Comparison of ENCODE assay signal across 8 cellular contexts in the genomic region with DNA sequence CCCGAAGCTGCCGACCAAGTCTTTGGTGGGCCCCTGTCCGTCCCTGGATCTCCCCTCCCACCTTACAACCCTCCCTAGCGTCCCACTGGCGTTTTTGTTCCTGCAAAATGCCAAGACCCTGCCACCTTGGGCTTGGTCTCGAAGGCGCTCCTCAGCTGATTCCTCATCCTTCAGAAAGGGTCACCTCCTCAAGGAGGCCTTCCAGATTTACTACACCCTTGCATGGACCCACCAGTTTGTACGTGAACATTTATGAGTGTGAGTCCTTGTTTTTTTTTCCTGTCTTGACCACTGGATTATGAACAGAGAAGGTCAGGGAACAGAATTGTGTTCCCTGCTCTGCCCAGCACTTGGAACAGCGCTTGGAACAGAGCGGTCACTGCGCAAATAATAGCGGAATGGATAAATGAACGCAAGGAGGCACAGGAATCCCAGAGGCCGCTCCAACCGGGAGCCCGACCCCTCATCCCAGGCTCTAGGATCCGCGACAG. TPM values are rescaled to one million over a fixed set of nuclear protein-coding genes. Genes with fewer than 3 reads are reported as not detected.
DNase-seq lines count a peak whose midpoint lies in the region; ATAC-seq and TF ChIP-seq lines count a peak whose summit lies in the region.

No MANE protein-coding gene starts in this region.

- H3K79me2 ChIP-seq in SK-N-SH (ENCODE audit: insufficient read depth): peaks cover 19% of the 10 kb centered on the region; the same call in 1 of the 2 replicates

- intact Hi-C loops in sigmoid colon (cut with DNase I): no loop called here

- WGBS in SK-N-SH (ENCODE audit: low lambda C conversion rate): 32% methylated on average over 13 of the region's 18 CpGs
- 30 to 39% methylated on average over 18 of the region's 18 CpGs for WGBS in sigmoid colon, 2 donors

- H3K27me3 ChIP-seq in SK-N-SH (ENCODE audit: insufficient read depth) (no peaks in the 10 kb centered on the region), sigmoid colon (peaks cover 35 to 52% (median 45%) of the 10 kb centered on the region in 3 donors)

- no peaks in the 10 kb centered on the region for H3K9me2 ChIP-seq in SK-N-SH

- 0 out of 2 replicates have a peak overlapping the region, but pooled peaks have one; percentile 81 for H2AFZ ChIP-seq in SK-N-SH (ENCODE audit: low read depth)

- ATAC-seq in GM18873 (IDR thresholded peaks at IDR 0.05; ENCODE audit: low FRiP score, unreplicated experiment): no peak
- ATAC-seq in GM21515 (IDR thresholded peaks at IDR 0.05; ENCODE audit: unreplicated experiment): no peak

- TF ChIP-seq EP300 in SK-N-SH (IDR thresholded peaks at IDR 0.05; ENCODE audit: borderline replicate concordance in 1 of 2, low read depth in 1 of 2, low read length in 1 of 2): no peak
- TF ChIP-seq EP300 in sigmoid colon (IDR thresholded peaks at IDR 0.05): no peak

- H4K20me1 ChIP-seq in SK-N-SH (ENCODE audit: insufficient read depth): no peaks in the 10 kb centered on the region

- H3K9me3 ChIP-seq in SK-N-SH (no peaks in the 10 kb centered on the region), sigmoid colon (no peaks in the 10 kb centered on the region)

- H3K4me1 ChIP-seq in SK-N-SH (ENCODE audit: control insufficient read depth in 1 of 2, insufficient read depth in 2 of 2, low read depth in 1 of 2, low read length in 1 of 2): peaks cover 8 to 20% of the 10 kb centered on the region in 2 experiments; a peak in 2 of 4 replicates
- peaks cover 0 to 31% (median 26%) of the 10 kb centered on the region in 4 donors for H3K4me1 ChIP-seq in sigmoid colon

- no peak for TF ChIP-seq RAD21 in SK-N-SH (IDR thresholded peaks at IDR 0.05; ENCODE audit: low read length)

- no peak for DNase-seq in SK-N-SH
- no peak for DNase-seq in fibroblast of pulmonary artery (ENCODE audit: low read depth)
- no peak for DNase-seq in sigmoid colon
- no peak for DNase-seq in Kasumi-1 (lab: John Stamatoyannopoulos, UW)
- no peak for DNase-seq in foreskin melanocyte

- CTCF ChIA-PET in SK-N-SH (lab: Yijun Ruan, JAX): interaction anchor here (0.6 to 3.3 kb wide), 10 partner anchors 11 to 158 kb away, joined by 3 to 19 read pairs (median 3); partner anchors contain the start of genes RPS2 and TBL3

- POLR2A ChIA-PET in SK-N-SH (lab: Yijun Ruan, JAX): interaction anchor here (0.7 to 1.7 kb wide), 2 partner anchors 18 to 199 kb away, joined by 3 to 9 read pairs; partner anchors contain the start of gene RPS2

- H3K4me3 ChIP-seq in GM08714 (ENCODE audit: low read length): peak overlapping the region; percentile 88; the same call in 1 of the 2 replicates
- H3K4me3 ChIP-seq in SK-N-SH (ENCODE audit: low read depth in 2 of 2, low read length in 1 of 2): peak overlapping the region; percentile 77 to 80
- H3K4me3 ChIP-seq in fibroblast of pulmonary artery (replicated peaks; ENCODE audit: low read depth, low read length): peak overlapping the region; percentile 51
- peak overlapping the region; percentile 49 to 95 (median 80) for H3K4me3 ChIP-seq in sigmoid colon

- H3K27ac ChIP-seq in SK-N-SH (ENCODE audit: low read depth in 2 of 2, low read length in 1 of 2) (peak overlapping the region in 1 of 2 experiments; percentile 95; a peak in 3 of 4 replicates), sigmoid colon (peak overlapping the region; percentile 76 to 83 (median 81))

- no peak for TF ChIP-seq CTCF in SK-N-SH (IDR thresholded peaks at IDR 0.05)
- TF ChIP-seq CTCF in fibroblast of pulmonary artery (IDR thresholded peaks at IDR 0.05; ENCODE audit: low read length, missing control alignments): no peak
- no peak for TF ChIP-seq CTCF in sigmoid colon (IDR thresholded peaks at IDR 0.05)

- H3K9ac ChIP-seq in SK-N-SH: peak overlapping the region; percentile 67; the same call in 1 of the 2 replicates

- peaks cover 15% of the 10 kb centered on the region for H3F3A ChIP-seq in SK-N-SH (replicated peaks; ENCODE audit: insufficient read depth)

- H3K4me2 ChIP-seq in SK-N-SH: peak overlapping the region; percentile 99

- no peak for TF ChIP-seq POLR2A in sigmoid colon (IDR thresholded peaks at IDR 0.05)

- H3K36me3 ChIP-seq in SK-N-SH (replicated peaks in 1 of 2; ENCODE audit: control insufficient read depth in 1 of 2, insufficient read depth in 2 of 2, low read length in 1 of 2) (peaks cover 5 to 21% of the 10 kb centered on the region in 2 experiments), sigmoid colon (peaks cover 13 to 27% (median 15%) of the 10 kb centered on the region in 4 donors)

TF ChIP-seq in SK-N-SH, 30 proteins besides CTCF, POLR2A, EP300 and RAD21:
- TF ChIP-seq RFX5 (IDR thresholded peaks at IDR 0.05; ENCODE audit: low read length): no peak
- no peak for TF ChIP-seq EZH2phosphoT487 (IDR thresholded peaks at IDR 0.05; ENCODE audit: borderline replicate concordance, low read depth)
- peak; percentile 3; the same call in 1 of the 2 replicates for TF ChIP-seq PBX3 (IDR thresholded peaks at IDR 0.05)

RNA-seq across cellular contexts. Expression of gene GFER, which starts 0.9 kb away (rescaled TPM):
- 13.3 and 20.4 TPM in 2 replicates for polyA plus RNA-seq in SK-N-SH (2012; rRNA removed)
- 12.2 and 13.2 TPM in 2 replicates for polyA plus RNA-seq in SK-N-SH (2012; cell fraction: cytosol; rRNA removed)
- polyA plus RNA-seq in SK-N-SH (2012; cell fraction: nucleus; rRNA removed): 20.2 and 20.6 TPM in 2 replicates
- 10 to 100 TPM; 17.5 to 23.8 (median 21.2) TPM for total RNA-seq in sigmoid colon
- 100 to 1,000 TPM in 1 of 3 donors, 10 to 100 TPM in 2; 67.3 to 125 (median 82.9) TPM for polyA plus RNA-seq in sigmoid colon

RNA-seq across cellular contexts. Expression of gene NOXO1, which starts 1.8 kb away (rescaled TPM):
- polyA plus RNA-seq in SK-N-SH (2012; rRNA removed) (0.19 and 0.21 TPM in 2 replicates), sigmoid colon (10 to 100 TPM; 13.8 to 47.3 (median 15.0) TPM)
- 0.05 TPM in 1 of 2 replicates, not detected in the other for polyA plus RNA-seq in SK-N-SH (2012; cell fraction: cytosol; rRNA removed)
- 1.6 and 1.8 TPM in 2 replicates for polyA plus RNA-seq in SK-N-SH (2012; cell fraction: nucleus; rRNA removed)
- not detected for total RNA-seq in sigmoid colon

RNA-seq across cellular contexts. Expression of gene SYNGR3, which starts 6.7 kb away (rescaled TPM):
- polyA plus RNA-seq in SK-N-SH (2012; rRNA removed): 10.7 and 10.8 TPM in 2 replicates
- polyA plus RNA-seq in SK-N-SH (2012; cell fraction: cytosol; rRNA removed): 5.5 and 7.5 TPM in 2 replicates
- 21.8 and 29.3 TPM in 2 replicates for polyA plus RNA-seq in SK-N-SH (2012; cell fraction: nucleus; rRNA removed)
- 1 to 10 TPM in 3 of 4 donors, under 1 TPM in 1; 0.82 to 8.3 (median 6.3) TPM for total RNA-seq in sigmoid colon
- 1 to 10 TPM in 2 of 3 donors, under 1 TPM in 1; 0.60 to 4.0 (median 1.2) TPM for polyA plus RNA-seq in sigmoid colon

RNA-seq across cellular contexts. Expression of gene TBL3, which starts 11.2 kb away (rescaled TPM):
- polyA plus RNA-seq in SK-N-SH (2012; rRNA removed): 36.7 and 37.1 TPM in 2 replicates
- polyA plus RNA-seq in SK-N-SH (2012; cell fraction: cytosol; rRNA removed): 9.7 and 21.1 TPM in 2 replicates
- polyA plus RNA-seq in SK-N-SH (2012; cell fraction: nucleus; rRNA removed): 91.7 and 142 TPM in 2 replicates
- total RNA-seq in sigmoid colon: 10 to 100 TPM; 19.4 to 27.4 (median 26.1) TPM
- 10 to 100 TPM; 14.3 to 37.4 (median 14.4) TPM for polyA plus RNA-seq in sigmoid colon

RNA-seq across cellular contexts. Expression of gene RNF151, which starts 16.4 kb away (rescaled TPM):
- 0.07 TPM in 1 of 2 replicates, not detected in the other for polyA plus RNA-seq in SK-N-SH (2012; rRNA removed)
- not detected in 2 replicates for polyA plus RNA-seq in SK-N-SH (2012; cell fraction: cytosol; rRNA removed)
- polyA plus RNA-seq in SK-N-SH (2012; cell fraction: nucleus; rRNA removed): 0.23 and 0.88 TPM in 2 replicates
- total RNA-seq in sigmoid colon: not detected
- under 1 TPM in 1 of 3 donors, not detected in 2; 0.10 TPM for polyA plus RNA-seq in sigmoid colon

Comparison
In these comparisons a context has a peak if more than half of its experiments do, and no peak if none do; other contexts are left out.
1. RNA of gene NOXO1, which starts 1.8 kb away (polyA plus RNA-seq): 13.8 to 47.3 TPM in sigmoid colon; 0.05 to 1.8 TPM in SK-N-SH; every median in the first group is over 4 times any median in the second.
2. Peak in every context shown above with its lines, with median percentiles within 50 percentile points of each other: H3K4me3 ChIP-seq.